In genomic region chr12:105110851-105111250, GRCh38 we compare ENCODE assay signal across 1 cellular context.
TF ChIP-seq lines count a peak whose summit lies in the region.

No MANE protein-coding gene starts in this region.

TF ChIP-seq in endothelial cell of umbilical vein, 7 proteins besides CTCF, POLR2A, EP300 and RAD21 (continued from another document):
- no peak for TF ChIP-seq POLR2AphosphoS5 (IDR thresholded peaks at IDR 0.05; ENCODE audit: insufficient read depth, low read depth, low read length)
- TF ChIP-seq FOS (IDR thresholded peaks at IDR 0.05; ENCODE audit: borderline replicate concordance, insufficient read depth, low read length) = no peak
- no peak for TF ChIP-seq MAX (IDR thresholded peaks at IDR 0.05; ENCODE audit: insufficient read depth, insufficient read length)
- no peak for TF ChIP-seq GATA2 (IDR thresholded peaks at IDR 0.05; ENCODE audit: insufficient read depth, insufficient read length, low read depth, low read length)
- no peak for TF ChIP-seq MYC (IDR thresholded peaks at IDR 0.05; ENCODE audit: low read depth, low read length)
